Comparison of ENCODE assay signal across 19 cellular contexts in genomic region chr12:110329710-110330109, GRCh38. TPM values are rescaled to one million over a fixed set of nuclear protein-coding genes. Genes with fewer than 3 reads are reported as not detected.
DNase-seq lines count a peak whose midpoint lies in the region; ATAC-seq and TF ChIP-seq lines count a peak whose summit lies in the region.
"Had no signal": no experiment of that assay in that cellular context is flagged by ENCODE, and none has a peak within 500 bp of the region (broad histone marks: within the 10 kb centered on the region; RNA-seq: fewer than 3 reads in every experiment).

No MANE protein-coding gene starts in this region.

- H3K27me3 ChIP-seq in cardiac muscle cell (no peaks in the 10 kb centered on the region), RWPE2 (ENCODE audit: insufficient read depth, poor library complexity, severe bottlenecking) (no peaks in the 10 kb centered on the region)

- peak overlapping the region; percentile 38 for H3K27ac ChIP-seq in cardiac muscle cell
- peak overlapping the region; percentile 10 for H3K27ac ChIP-seq in RWPE2 (ENCODE audit: poor library complexity, severe bottlenecking)
- H3K27ac ChIP-seq in epithelial cell of prostate, result peak overlapping the region; percentile 73

- ATAC-seq in left cardiac atrium, result no peak
- no peak for ATAC-seq in RWPE2 (ENCODE audit: low read depth)
- ATAC-seq: PC-3 had no signal

- H3K9me3 ChIP-seq in cardiac muscle cell (ENCODE audit: low read depth) (no peaks in the 10 kb centered on the region), RWPE2 (ENCODE audit: severe bottlenecking) (no peaks in the 10 kb centered on the region)
- H3K9me3 ChIP-seq: Caco-2, HAP-1 had no signal

- no peak for DNase-seq in cardiac muscle cell (ENCODE audit: low read depth in 1 of 2, low spot score in 1 of 2)
- DNase-seq in left cardiac atrium, result no peak
- no peak for DNase-seq in RWPE2 (ENCODE audit: low spot score)
- no peak for DNase-seq in epithelial cell of prostate (ENCODE audit: low read depth, low spot score)
- DNase-seq in AML-193 (lab: John Stamatoyannopoulos, UW), result no peak
- no peak for DNase-seq in NCI-H1048 (lab: John Stamatoyannopoulos, UW)
- DNase-seq in activated gamma-delta T cell treated with Interleukin-2 at 50 U/mL for 16 hours, result no peak
- DNase-seq in GM03348 (ENCODE audit: low spot score), result no peak
- DNase-seq: ACHN; Caco-2; CD4-positive, CD25-positive, alpha-beta regulatory T cell; EL; KBM-7; NCI-H1436 treated with DMSO at 0.1 percent for 48 hours; NCI-H2029 treated with DMSO at 0.1 percent for 48 hours; NCI-H2171 treated with DMSO at 0.1 percent for 48 hours; NCI-H446 treated with DMSO at 0.1 percent for 48 hours; PC-3 had no signal

- H3K4me1 ChIP-seq in cardiac muscle cell (ENCODE audit: low read depth) (peaks cover 12% of the 10 kb centered on the region), RWPE2 (ENCODE audit: insufficient read depth, poor library complexity, severe bottlenecking) (peaks cover 17% of the 10 kb centered on the region)
- H3K4me1 ChIP-seq: Caco-2, HAP-1 had no signal

- H3K4me3 ChIP-seq in cardiac muscle cell (no peak overlapping the region), RWPE2 (ENCODE audit: severe bottlenecking) (no peak overlapping the region)
- H3K4me3 ChIP-seq: HAP-1 had no signal

- H3K36me3 ChIP-seq in cardiac muscle cell (peaks cover 76% of the 10 kb centered on the region), RWPE2 (ENCODE audit: low read depth) (peaks cover 100% of the 10 kb centered on the region)

- TF ChIP-seq CTCF in cardiac muscle cell (IDR thresholded peaks at IDR 0.05; ENCODE audit: low read depth, low read length) (no peak), RWPE2 (IDR thresholded peaks at IDR 0.05; ENCODE audit: poor library complexity, severe bottlenecking) (no peak)

- intact Hi-C loops in left cardiac atrium (cut with DNase I), result no loop called here

RNA-seq across cellular contexts. Expression of gene ATP2A2, which starts 48.7 kb away (rescaled TPM):
- total RNA-seq in cardiac muscle cell, result 297 and 328 TPM in 2 replicates
- polyA plus RNA-seq in cardiac muscle cell, result 300 and 400 TPM in 2 replicates
- 1,000 to 10,000 TPM; 2,696 to 3,455 TPM for total RNA-seq in left cardiac atrium

Comparison
In these comparisons a context has a peak if more than half of its experiments do, and no peak if none do; other contexts are left out.
1. H3K27ac ChIP-seq: peak in every context shown above with its lines; median percentile 73 in epithelial cell of prostate; 38 in cardiac muscle cell; 10 in RWPE2.